In genomic region chr11:64341429-64341828, GRCh38 we compare ENCODE assay signal across 1 cellular context.
TF ChIP-seq lines count a peak whose summit lies in the region.

No MANE protein-coding gene starts in this region.

TF ChIP-seq in SK-N-SH, 30 proteins besides CTCF, POLR2A, EP300 and RAD21:
- TF ChIP-seq PBX3 (IDR thresholded peaks at IDR 0.05) (no peak), FOSL2 (IDR thresholded peaks at IDR 0.05; ENCODE audit: borderline replicate concordance, low read depth) (no peak), SMC3 (IDR thresholded peaks at IDR 0.05; ENCODE audit: low read depth, low read length) (no peak)
